28 cellular contexts compared by ENCODE assay signal in genomic region chr18:6207941-6208340, GRCh38.
"Had no signal": no experiment of that assay in that cellular context is flagged by ENCODE, and none has a peak within 500 bp of the region (broad histone marks: within the 10 kb centered on the region; RNA-seq: fewer than 3 reads in every experiment).

No MANE protein-coding gene starts in this region.

- H3K9me3 ChIP-seq: colonic mucosa, esophagus squamous epithelium, gastrocnemius medialis, gastroesophageal sphincter, heart left ventricle, heart right ventricle had no signal

- H3K4me3 ChIP-seq: colonic mucosa, coronary artery, dorsolateral prefrontal cortex, esophagus squamous epithelium, gastrocnemius medialis, gastroesophageal sphincter, heart left ventricle, heart right ventricle, hepatocyte had no signal

- H3K36me3 ChIP-seq: colonic mucosa, esophagus squamous epithelium, gastrocnemius medialis, gastroesophageal sphincter, heart left ventricle, heart right ventricle had no signal

- H3K4me1 ChIP-seq: colonic mucosa, foreskin keratinocyte, gastrocnemius medialis, gastroesophageal sphincter, heart left ventricle, heart right ventricle had no signal

- ATAC-seq: effector memory CD8-positive, alpha-beta T cell; esophagus mucosa; foreskin keratinocyte; gastrocnemius medialis; gastroesophageal sphincter; heart left ventricle; heart right ventricle had no signal

- H3K27ac ChIP-seq: colonic mucosa, coronary artery, dorsolateral prefrontal cortex, epithelial cell of prostate, foreskin keratinocyte, gastrocnemius medialis, gastroesophageal sphincter, heart left ventricle, heart right ventricle, hepatocyte had no signal

- H3K27me3 ChIP-seq: colonic mucosa, dorsolateral prefrontal cortex, esophagus squamous epithelium, foreskin keratinocyte, gastrocnemius medialis, gastroesophageal sphincter, heart left ventricle, heart right ventricle, hepatocyte had no signal

- H3K4me2 ChIP-seq: hepatocyte had no signal

- FAIRE-seq: colon, endometrium, endothelial cell of umbilical vein, frontal cortex had no signal

- DNase-seq: colonic mucosa; cortex of kidney; dermis blood vessel endothelial cell; dorsolateral prefrontal cortex; effector CD4-positive, alpha-beta T cell; effector CD8-positive, alpha-beta T cell; effector memory CD4-positive, alpha-beta T cell; effector memory CD8-positive, alpha-beta T cell; endodermal cell; erythroblast; esophagus squamous epithelium; foreskin fibroblast; foreskin keratinocyte; foreskin melanocyte; gastrocnemius medialis; glutamatergic neuron; head of caudate nucleus; heart left ventricle; heart right ventricle had no signal
